In the genomic region with DNA sequence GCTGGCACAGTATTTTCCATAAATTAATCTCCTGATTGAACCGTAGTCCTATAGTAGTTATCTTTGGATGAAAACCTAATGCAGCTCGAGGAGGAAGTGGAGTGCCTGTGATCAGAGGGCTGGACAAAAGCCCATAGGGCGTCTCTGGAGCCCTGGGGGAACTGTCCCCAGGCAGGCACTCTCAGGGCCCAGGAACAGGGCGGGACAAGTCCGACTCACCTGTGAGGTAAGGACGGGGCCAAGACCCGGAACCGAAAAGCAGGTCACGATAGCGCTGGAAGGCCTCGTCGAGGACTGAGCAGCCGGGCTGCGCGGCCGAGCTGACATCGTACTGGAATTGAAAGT, we compare ENCODE assay signal across 8 cellular contexts. TPM values are rescaled to one million over a fixed set of nuclear protein-coding genes. Genes with fewer than 3 reads are reported as not detected.
DNase-seq lines count a peak whose midpoint lies in the region; ATAC-seq, FAIRE-seq and TF ChIP-seq lines count a peak whose summit lies in the region.

No MANE protein-coding gene starts in this region.

- DNase-seq in AG08395 (ENCODE audit: low spot score) = peak; percentile 19
- DNase-seq in WTC11 (ENCODE audit: low spot score) = no peak
- DNase-seq in cardiac muscle cell (ENCODE audit: low read depth in 1 of 2, low spot score in 1 of 2) = no peak
- peak; percentile 48 for DNase-seq in pons (ENCODE audit: low spot score)
- DNase-seq in NCI-H128 (lab: John Stamatoyannopoulos, UW; ENCODE audit: unreplicated experiment) = no peak
- no peak for DNase-seq in frontal cortex (ENCODE audit: low spot score in 2 of 2)

- peaks cover 19% of the 10 kb centered on the region for H3K4me1 Mint-ChIP-seq in WTC11

- peak overlapping the region; percentile 93 for H3K27ac Mint-ChIP-seq in WTC11

- TF ChIP-seq CTCF in WTC11 (IDR thresholded peaks at IDR 0.05) (no peak), cardiac muscle cell (IDR thresholded peaks at IDR 0.05; ENCODE audit: low read depth, low read length) (no peak)

- H3K27ac ChIP-seq in cardiac muscle cell = peak overlapping the region; percentile 90

- H3K9me3 Mint-ChIP-seq in WTC11 = no peaks in the 10 kb centered on the region

- ATAC-seq in GM19025 (IDR thresholded peaks at IDR 0.05; ENCODE audit: low read depth, unreplicated experiment) (peak; percentile 32), HG03108 (IDR thresholded peaks at IDR 0.05; ENCODE audit: unreplicated experiment) (peak; percentile 39), WTC11 (peak; percentile 74)

- H3K4me3 Mint-ChIP-seq in WTC11 = peak overlapping the region; percentile 90

- H3K36me3 ChIP-seq in cardiac muscle cell = no peaks in the 10 kb centered on the region

- no peaks in the 10 kb centered on the region for H3K27me3 ChIP-seq in cardiac muscle cell

- no peaks in the 10 kb centered on the region for H3K36me3 Mint-ChIP-seq in WTC11

- peaks cover 15% of the 10 kb centered on the region for H3K4me1 ChIP-seq in cardiac muscle cell (ENCODE audit: low read depth)

- CTCF ChIA-PET in WTC11 (lab: Charles Lee) = interaction anchor here (0.7 to 1.0 kb wide), 2 partner anchors 225 to 295 kb away, joined by 3 read pairs; no protein-coding TSS in a partner anchor

- H3K9me3 ChIP-seq in cardiac muscle cell (ENCODE audit: low read depth) = no peaks in the 10 kb centered on the region

- POLR2A ChIA-PET in WTC11 (lab: Charles Lee) = interaction anchor here (0.6 to 0.7 kb wide), 3 partner anchors 65 to 169 kb away, joined by 3 to 4 read pairs (median 3); no protein-coding TSS in a partner anchor

- no peak for FAIRE-seq in frontal cortex (lab: Jason Lieb, UNC)

- no peaks in the 10 kb centered on the region; the same call in 1 of the 2 replicates for H3K27me3 Mint-ChIP-seq in WTC11 (ENCODE audit: low read depth)

- peak overlapping the region; percentile 89 for H3K4me3 ChIP-seq in cardiac muscle cell

TF ChIP-seq in WTC11, 78 proteins besides CTCF, POLR2A, EP300 and RAD21:
- peak; percentile 40; the same call in 1 of the 2 replicates for TF ChIP-seq TCF7 (CRISPR knock-in tag; IDR thresholded peaks at IDR 0.05; ENCODE audit: low read depth)
- TF ChIP-seq ATF1 (CRISPR knock-in tag; IDR thresholded peaks at IDR 0.05) = no peak
- TF ChIP-seq GTF2I (CRISPR knock-in tag; conservative IDR thresholded peaks at IDR 0.05) = no peak
- TF ChIP-seq SMAD3 (CRISPR knock-in tag; IDR thresholded peaks at IDR 0.05; ENCODE audit: borderline replicate concordance) = 0 out of 2 replicates have a peak, but pooled peaks have one; percentile 1
- TF ChIP-seq ESRRA (CRISPR knock-in tag; IDR thresholded peaks at IDR 0.05; ENCODE audit: borderline replicate concordance) = peak; percentile 11; the same call in 1 of the 2 replicates
TF ChIP-seq in WTC11: peak in this region for 3.

RNA-seq across cellular contexts. Expression of a gene that starts 0.3 kb away (rescaled TPM):
- total RNA-seq in WTC11 (2021) (48.1 to 50.2 TPM (median 49.7 TPM) in 3 replicates), cardiac muscle cell (49.5 and 63.5 TPM in 2 replicates), frontal cortex (30.6 TPM)
- 108 and 155 TPM in 2 replicates for polyA plus RNA-seq in cardiac muscle cell

RNA-seq across cellular contexts. Expression of a gene that starts 22.6 kb away (rescaled TPM):
- not detected in 3 replicates for total RNA-seq in WTC11 (2021)
- not detected in 2 replicates for total RNA-seq in cardiac muscle cell
- polyA plus RNA-seq in cardiac muscle cell = not detected in 2 replicates
- total RNA-seq in frontal cortex = not detected

RNA-seq across cellular contexts. Expression of a gene that starts 55.5 kb away (rescaled TPM):
- total RNA-seq in WTC11 (2021) (not detected in 3 replicates), cardiac muscle cell (1.3 and 2.5 TPM in 2 replicates), frontal cortex (11.4 TPM)
- polyA plus RNA-seq in cardiac muscle cell = 0.76 and 0.77 TPM in 2 replicates

Comparison
In these comparisons a context has a peak if more than half of its experiments do, and no peak if none do; other contexts are left out.
1. DNase-seq: peak in AG08395 (single experiment) and pons (single experiment); none in WTC11 (single experiment), cardiac muscle cell (0 of 2), NCI-H128 (single experiment) and frontal cortex (0 of 2).
2. Peak in every context shown above with its lines, with median percentiles within 50 percentile points of each other: ATAC-seq.